Comparison of ENCODE assay signal across 22 cellular contexts in genomic region chr4:33494150-33494549, GRCh38.
DNase-seq lines count a peak whose midpoint lies in the region; ATAC-seq and TF ChIP-seq lines count a peak whose summit lies in the region.
"Had no signal": no experiment of that assay in that cellular context is flagged by ENCODE, and none has a peak within 500 bp of the region (broad histone marks: within the 10 kb centered on the region; RNA-seq: fewer than 3 reads in every experiment).

No MANE protein-coding gene starts in this region.

- TF ChIP-seq CTCF in choroid plexus epithelial cell (conservative IDR thresholded peaks at IDR 0.05; ENCODE audit: low read depth, low read length), result no peak
- TF ChIP-seq CTCF in retinal pigment epithelial cell (conservative IDR thresholded peaks at IDR 0.05; ENCODE audit: low read depth, low read length), result no peak

- H3K4me3 ChIP-seq in choroid plexus epithelial cell (ENCODE audit: low read depth, low read length) (no peak overlapping the region), retinal pigment epithelial cell (ENCODE audit: low read length) (no peak overlapping the region)
- H3K4me3 ChIP-seq: lower lobe of right lung had no signal

- no peak for ATAC-seq in HG02588 (IDR thresholded peaks at IDR 0.05; ENCODE audit: unreplicated experiment)
- ATAC-seq: effector memory CD8-positive, alpha-beta T cell; lower lobe of right lung; T-cell had no signal

- peak; percentile 28 for DNase-seq in NOMO-1 treated with DMSO at 0.1 percent for 48 hours (lab: John Stamatoyannopoulos, UW; ENCODE audit: unreplicated experiment)
- DNase-seq in NOMO-1 treated with dmso at 0.1 percent for 144 hours (lab: John Stamatoyannopoulos, UW; ENCODE audit: unreplicated experiment), result no peak
- peak; percentile 5 for DNase-seq in NCI-H524 treated with DMSO at 0.1 percent for 48 hours (lab: John Stamatoyannopoulos, UW)
- peak; percentile 1 for DNase-seq in choroid plexus epithelial cell (ENCODE audit: low read depth)
- DNase-seq in retinal pigment epithelial cell (ENCODE audit: low read depth), result peak; percentile 52
- no peak for DNase-seq in OCI-M2 (lab: John Stamatoyannopoulos, UW; ENCODE audit: unreplicated experiment)
- DNase-seq in globus pallidus (ENCODE audit: low spot score), result no peak
- DNase-seq: activated CD4-positive, alpha-beta T cell treated with anti-CD3 and anti-CD28 coated beads, Interleukin-2, amount 50 U/mL, for 1 hour; activated CD8-positive, alpha-beta memory T cell treated with anti-CD3 and anti-CD28 coated beads, Interleukin-2, amount 50 U/mL, for 48 hours; activated gamma-delta T cell; amygdala; CD4-positive, CD25-positive, alpha-beta regulatory T cell; DMS79; effector memory CD8-positive, alpha-beta T cell; hippocampal formation; islet precursor cell; lower lobe of right lung; NCI-H2171 treated with DMSO at 0.1 percent for 48 hours; NK-92 treated with Interleukin-12 subunit alpha and Interleukin-12 subunit beta, amount 100 ng/mL, for 24 hours; stimulated activated naive CD4-positive, alpha-beta T cell; T-cell had no signal

Comparison
In these comparisons a context has a peak if more than half of its experiments do, and no peak if none do; other contexts are left out.
1. DNase-seq: peak in NOMO-1 treated with DMSO at 0.1 percent for 48 hours (single experiment), NCI-H524 treated with DMSO at 0.1 percent for 48 hours (single experiment), choroid plexus epithelial cell (single experiment) and retinal pigment epithelial cell (single experiment); none in NOMO-1 treated with dmso at 0.1 percent for 144 hours (single experiment), OCI-M2 (single experiment) and globus pallidus (single experiment).